Comparison of ENCODE assay signal across 29 cellular contexts in the genomic region with DNA sequence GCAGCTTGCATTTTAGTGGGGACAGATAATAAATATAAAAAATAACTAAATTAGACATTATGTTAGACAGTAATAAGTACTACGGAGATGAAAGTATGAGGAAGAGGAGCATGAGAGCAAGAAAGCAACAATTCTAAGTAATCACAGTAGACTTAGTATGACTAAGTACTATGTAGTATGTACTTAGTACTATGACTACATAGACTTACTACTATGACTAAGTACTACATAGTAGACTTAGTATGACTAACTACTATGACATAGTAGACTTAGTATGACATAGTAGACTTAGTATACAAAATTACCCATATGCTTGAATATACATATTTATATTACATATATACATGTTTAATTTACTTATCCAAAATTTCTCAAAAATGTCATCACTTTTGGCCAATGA. TPM values are rescaled to one million over a fixed set of nuclear protein-coding genes. Genes with fewer than 3 reads are reported as not detected.
"Had no signal": no experiment of that assay in that cellular context is flagged by ENCODE, and none has a peak within 500 bp of the region (broad histone marks: within the 10 kb centered on the region; RNA-seq: fewer than 3 reads in every experiment).

No MANE protein-coding gene starts in this region.

- DNase-seq: activated B cell treated with CpG ODN at 0.5 μM for 24 hours; activated CD4-positive, alpha-beta T cell treated with anti-CD3 and anti-CD28 coated beads for 48 hours; activated CD4-positive, alpha-beta T cell treated with anti-CD3 and anti-CD28 coated beads, Interleukin-2, amount 50 U/mL, for 1 hour; activated CD4-positive, alpha-beta T cell treated with anti-CD3 and anti-CD28 coated beads, Interleukin-2, amount 50 U/mL, for 48 hours; activated CD8-positive, alpha-beta memory T cell treated with anti-CD3 and anti-CD28 coated beads for 24 hours; activated CD8-positive, alpha-beta T cell treated with anti-CD3 and anti-CD28 coated beads for 36 hours; activated effector memory CD4-positive, alpha-beta T cell treated with anti-CD3 and anti-CD28 coated beads, Interleukin-2, amount 50 U/mL, for 16 hours; activated naive CD4-positive, alpha-beta T cell treated with anti-CD3 and anti-CD28 coated beads for 36 hours; activated naive CD8-positive, alpha-beta T cell treated with anti-CD3 and anti-CD28 coated beads for 36 hours; activated naive CD8-positive, alpha-beta T cell treated with anti-CD3 and anti-CD28 coated beads, Interleukin-2, amount 50 U/mL, for 24 hours; activated T-cell treated with anti-CD3 and anti-CD28 coated beads, Interleukin-2, amount 50 U/mL, for 4 hours; adrenal gland; amygdala; aorta; body of pancreas; caudate nucleus; cortex of kidney; dermis blood vessel endothelial cell; effector CD4-positive, alpha-beta T cell; effector memory CD8-positive, alpha-beta T cell; erythroblast; esophagus squamous epithelium; head of caudate nucleus; T-helper 17 cell; T1000; WERI-Rb-1 had no signal

- H3K27ac ChIP-seq: adrenal gland, body of pancreas, esophagus squamous epithelium, WERI-Rb-1 had no signal

- ATAC-seq: activated CD8-positive, alpha-beta T cell treated with anti-CD3 and anti-CD28 coated beads for 36 hours; activated naive CD8-positive, alpha-beta T cell treated with anti-CD3 and anti-CD28 coated beads, Interleukin-2, amount 50 U/mL, for 24 hours; activated T-cell treated with anti-CD3 and anti-CD28 coated beads, Interleukin-2, amount 50 U/mL, for 4 hours; body of pancreas; effector memory CD8-positive, alpha-beta T cell; T-helper 17 cell had no signal

- H3K4me1 ChIP-seq: adrenal gland, body of pancreas, esophagus squamous epithelium had no signal

- H3K27me3 ChIP-seq: adrenal gland, body of pancreas, esophagus squamous epithelium had no signal

RNA-seq across cellular contexts. Expression of a gene that starts 29.3 kb away (rescaled TPM):
- total RNA-seq: activated CD8-positive, alpha-beta T cell treated with anti-CD3 and anti-CD28 coated beads for 36 hours; activated naive CD4-positive, alpha-beta T cell treated with anti-CD3 and anti-CD28 coated beads for 36 hours; activated T-helper 2 cell treated with anti-CD3 and anti-CD28 coated beads, Interferon-gamma antibody, Interleukin-2, Interleukin-4, amounts not matched to agents 10 μg/mL and 5 μg/mL and 100 μg/mL, durations not matched to agents 14 hours and 24 hours and 36 hours; aorta; chondrocyte; fibroblast of lung had no signal
